Comparison of ENCODE assay signal across 8 cellular contexts in the genomic region with DNA sequence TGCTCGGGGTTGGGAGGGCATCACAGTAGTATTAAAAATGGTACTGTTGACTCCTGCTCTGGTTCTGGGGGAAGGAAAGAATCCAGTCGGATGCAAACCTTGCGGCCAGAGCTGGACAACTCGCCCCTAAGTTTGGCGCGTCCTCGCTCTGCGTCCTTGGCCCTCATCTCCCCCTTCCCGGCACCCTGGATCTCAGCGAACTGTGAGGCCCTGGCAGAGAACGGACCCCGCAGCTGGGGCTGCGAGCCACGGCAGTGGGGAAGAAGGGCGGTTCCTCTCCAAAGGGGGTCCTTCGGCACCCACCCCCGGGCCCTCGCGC. TPM values are rescaled to one million over a fixed set of nuclear protein-coding genes. Genes with fewer than 3 reads are reported as not detected.
A peak's percentile ranks its signal among the peaks of the same experiment; 100 is the strongest.
DNase-seq lines count a peak whose midpoint lies in the region; TF ChIP-seq lines count a peak whose summit lies in the region.

No MANE protein-coding gene starts in this region.

- H3K9me3 ChIP-seq in BE2C (no peaks in the 10 kb centered on the region), mucosa of stomach (ENCODE audit: control insufficient read depth, low read length) (no peaks in the 10 kb centered on the region)

- TF ChIP-seq CTCF in BE2C (IDR thresholded peaks at IDR 0.05; ENCODE audit: low read depth, low read length) (no peak), HL-60 (IDR thresholded peaks at IDR 0.05; ENCODE audit: insufficient read depth, low read length) (no peak), choroid plexus epithelial cell (conservative IDR thresholded peaks at IDR 0.05; ENCODE audit: low read depth, low read length) (no peak), RWPE1 (conservative IDR thresholded peaks at IDR 0.05; ENCODE audit: low read depth) (no peak)

- no peak for DNase-seq in BE2C
- no peak for DNase-seq in HL-60 (ENCODE audit: low read depth in 1 of 2, low spot score in 1 of 2)
- DNase-seq in choroid plexus epithelial cell (ENCODE audit: low read depth) = no peak
- DNase-seq in central memory CD4-positive, alpha-beta T cell = no peak
- DNase-seq in Ammon's horn (ENCODE audit: low spot score) = no peak
- no peak for DNase-seq in NK-92 treated with Interleukin-12 subunit alpha and Interleukin-12 subunit beta, amount 100 ng/mL, for 24 hours (lab: John Stamatoyannopoulos, UW)
- DNase-seq in RWPE1 (ENCODE audit: low spot score) = no peak

- peak overlapping the region; percentile 59 for H3K9ac ChIP-seq in mucosa of stomach (ENCODE audit: low read length)

- CTCF ChIA-PET in RWPE1 (lab: Yijun Ruan, JAX) = interaction anchor here (0.7 kb wide), 1 partner anchor 849 kb away, joined by 3 read pairs; no protein-coding TSS in a partner anchor

- POLR2A ChIA-PET in RWPE1 (lab: Yijun Ruan, JAX; ENCODE audit: low non-redundant PET) = no interaction called here

- peaks cover 5% of the 10 kb centered on the region; the same call in 1 of the 2 replicates for H3K4me1 ChIP-seq in BE2C
- no peaks in the 10 kb centered on the region for H3K4me1 ChIP-seq in mucosa of stomach (ENCODE audit: control insufficient read depth, insufficient read depth, low read length)

- H3K27me3 ChIP-seq in BE2C (no peaks in the 10 kb centered on the region), HL-60 (ENCODE audit: insufficient read depth, poor library complexity, severe bottlenecking) (no peaks in the 10 kb centered on the region), mucosa of stomach (ENCODE audit: control insufficient read depth, insufficient read depth, low read length) (no peaks in the 10 kb centered on the region)

- H3K27ac ChIP-seq in HL-60 (replicated peaks) (peak overlapping the region; percentile 52), RWPE1 (no peak overlapping the region)

- no peaks in the 10 kb centered on the region for H3K36me3 ChIP-seq in BE2C
- no peaks in the 10 kb centered on the region for H3K36me3 ChIP-seq in mucosa of stomach (ENCODE audit: control insufficient read depth, insufficient read depth, low read length)

- H3K4me3 ChIP-seq in BE2C (ENCODE audit: low read depth, low read length) (peak overlapping the region; percentile 63), HL-60 (replicated peaks; ENCODE audit: insufficient read depth, low read length) (peak overlapping the region; percentile 43), choroid plexus epithelial cell (ENCODE audit: low read depth, low read length) (peak overlapping the region; percentile 61), mucosa of stomach (ENCODE audit: low read length) (peak overlapping the region; percentile 4)

RNA-seq across cellular contexts. Expression of a gene that starts 14.0 kb away (rescaled TPM):
- 3.0 TPM for polyA plus RNA-seq in BE2C (2012; ENCODE audit: insufficient read depth, insufficient read length, low read depth)

Comparison
In these comparisons a context has a peak if more than half of its experiments do, and no peak if none do; other contexts are left out.
1. H3K4me3 ChIP-seq: peak in every context shown above with its lines; median percentile 63 in BE2C; 61 in choroid plexus epithelial cell; 43 in HL-60; 4 in mucosa of stomach.